8 cellular contexts compared by ENCODE assay signal in the genomic region with DNA sequence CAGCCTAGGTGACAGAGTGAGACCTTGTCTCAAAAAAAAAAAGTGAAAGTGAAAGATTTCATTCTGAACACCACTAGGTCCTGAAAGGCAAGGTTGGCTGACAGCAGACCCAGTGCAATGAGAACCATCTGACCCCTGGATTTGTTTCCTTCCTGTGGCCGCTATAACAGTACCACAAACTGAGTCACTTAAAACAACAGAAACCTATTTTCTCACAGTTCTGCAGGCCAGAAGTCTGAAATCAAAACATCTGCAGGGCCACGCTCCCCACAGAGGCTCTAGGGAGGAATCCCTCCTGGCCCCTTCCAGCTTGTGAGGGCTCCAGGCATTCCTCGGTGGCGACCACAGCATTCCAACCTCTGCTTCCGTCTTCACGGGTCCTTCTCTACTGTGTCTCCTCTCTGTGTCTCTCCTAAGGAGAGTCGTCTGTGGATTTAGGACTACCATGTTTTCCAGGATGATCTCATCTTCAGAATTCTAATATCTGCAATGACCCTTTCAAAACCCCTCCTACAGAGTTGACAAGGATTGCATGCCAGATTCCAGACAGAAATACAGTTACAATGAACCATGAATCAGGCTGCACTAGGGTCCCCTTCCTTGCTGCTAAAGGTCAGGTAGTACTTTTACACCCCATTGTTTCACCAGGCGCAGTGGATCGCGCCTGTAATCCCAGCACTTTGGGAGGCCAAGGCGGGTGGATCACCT.
DNase-seq lines count a peak whose midpoint lies in the region; ATAC-seq and TF ChIP-seq lines count a peak whose summit lies in the region.
"Not testable (repeated sequence)": the region's sequence is repeated elsewhere in the genome, so short reads cannot be mapped to it uniquely, and the experiment has no call there.

No MANE protein-coding gene starts in this region.

- H3K4me1 Mint-ChIP-seq in activated naive CD8-positive, alpha-beta T cell treated with anti-CD3 and anti-CD28 coated beads for 36 hours, result peaks cover 11% of the 10 kb centered on the region
- peaks cover 16 to 22% of the 10 kb centered on the region in 2 donors for H3K4me1 Mint-ChIP-seq in natural killer cell

- not testable (repeated sequence) for H3K27me3 Mint-ChIP-seq in activated naive CD8-positive, alpha-beta T cell treated with anti-CD3 and anti-CD28 coated beads for 36 hours; natural killer cell (ENCODE audit: low read depth in 2 of 2)

- not testable (repeated sequence) for H3K9me3 Mint-ChIP-seq in activated naive CD8-positive, alpha-beta T cell treated with anti-CD3 and anti-CD28 coated beads for 36 hours; natural killer cell

- H3K4me3 ChIP-seq in fibroblast of the aortic adventitia (ENCODE audit: low read depth, low read length), result peak overlapping the region; percentile 9

- ATAC-seq in GM18499 (IDR thresholded peaks at IDR 0.05; ENCODE audit: insufficient read depth, unreplicated experiment) (peak; percentile 72), GM21619 (IDR thresholded peaks at IDR 0.05; ENCODE audit: unreplicated experiment) (peak; percentile 88), HG03354 (IDR thresholded peaks at IDR 0.05; ENCODE audit: poor library complexity, severe bottlenecking, unreplicated experiment) (peak; percentile 68), natural killer cell (peak; percentile 89 to 97 (median 89))

- H3K36me3 Mint-ChIP-seq in activated naive CD8-positive, alpha-beta T cell treated with anti-CD3 and anti-CD28 coated beads for 36 hours; natural killer cell: not testable (repeated sequence)

- intact Hi-C loops in natural killer cell (cut with micrococcal nuclease), result not testable (repeated sequence)

- not testable (repeated sequence) for H3K4me3 Mint-ChIP-seq in activated naive CD8-positive, alpha-beta T cell treated with anti-CD3 and anti-CD28 coated beads for 36 hours
- peak overlapping the region; percentile 66 for H3K4me3 Mint-ChIP-seq in natural killer cell

- H3K27ac Mint-ChIP-seq in activated naive CD8-positive, alpha-beta T cell treated with anti-CD3 and anti-CD28 coated beads for 36 hours, result not testable (repeated sequence)
- peak overlapping the region; percentile 79 to 86 for H3K27ac Mint-ChIP-seq in natural killer cell

- DNase-seq in A172 (ENCODE audit: low spot score) (peak; percentile 93), RPMI7951 (ENCODE audit: low read depth) (peak; percentile 97), fibroblast of the aortic adventitia (ENCODE audit: low read depth) (peak; percentile 85), natural killer cell (peak; percentile 34)
- DNase-seq in activated naive CD8-positive, alpha-beta T cell treated with anti-CD3 and anti-CD28 coated beads for 36 hours, result peak; percentile 29

- TF ChIP-seq CTCF in fibroblast of the aortic adventitia (IDR thresholded peaks at IDR 0.05; ENCODE audit: insufficient read depth, low read length); natural killer cell (IDR thresholded peaks at IDR 0.05): not testable (repeated sequence)

Comparison
In these comparisons a context has a peak if more than half of its experiments do, and no peak if none do; other contexts are left out.
1. Peak in every context shown above with its lines: DNase-seq, ATAC-seq and H3K4me3 ChIP-seq.
2. DNase-seq: peak in every context shown above with its lines; median percentile 97 in RPMI7951; 93 in A172; 85 in fibroblast of the aortic adventitia; 34 in natural killer cell; 29 in activated naive CD8-positive, alpha-beta T cell treated with anti-CD3 and anti-CD28 coated beads for 36 hours.